2 cellular contexts compared by ENCODE assay signal in the genomic region with DNA sequence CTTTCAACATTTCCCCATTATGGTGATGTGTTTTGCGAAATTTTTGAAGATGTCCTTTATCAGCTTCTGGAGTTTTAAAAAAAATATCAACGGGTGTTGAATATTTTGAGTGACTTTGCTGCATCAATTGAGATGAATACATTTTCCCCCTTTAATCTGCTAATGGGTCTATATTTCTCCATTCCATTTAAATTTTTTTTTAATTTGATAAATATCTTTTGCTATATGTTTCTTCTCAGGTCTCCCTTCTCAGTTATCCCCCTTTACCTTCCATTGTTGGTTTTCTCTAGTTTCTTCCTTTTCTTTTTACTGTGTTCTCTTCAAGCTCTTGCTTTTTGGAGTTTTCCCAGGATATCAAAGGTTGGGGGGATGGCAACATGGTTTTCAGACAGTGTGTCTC.
TF ChIP-seq lines count a peak whose summit lies in the region.

No MANE protein-coding gene starts in this region.

TF ChIP-seq in GM23338, 12 proteins besides CTCF, POLR2A, EP300 and RAD21:
- no peak for TF ChIP-seq NANOG (IDR thresholded peaks at IDR 0.05; ENCODE audit: borderline replicate concordance)
- TF ChIP-seq, protein P1, sequence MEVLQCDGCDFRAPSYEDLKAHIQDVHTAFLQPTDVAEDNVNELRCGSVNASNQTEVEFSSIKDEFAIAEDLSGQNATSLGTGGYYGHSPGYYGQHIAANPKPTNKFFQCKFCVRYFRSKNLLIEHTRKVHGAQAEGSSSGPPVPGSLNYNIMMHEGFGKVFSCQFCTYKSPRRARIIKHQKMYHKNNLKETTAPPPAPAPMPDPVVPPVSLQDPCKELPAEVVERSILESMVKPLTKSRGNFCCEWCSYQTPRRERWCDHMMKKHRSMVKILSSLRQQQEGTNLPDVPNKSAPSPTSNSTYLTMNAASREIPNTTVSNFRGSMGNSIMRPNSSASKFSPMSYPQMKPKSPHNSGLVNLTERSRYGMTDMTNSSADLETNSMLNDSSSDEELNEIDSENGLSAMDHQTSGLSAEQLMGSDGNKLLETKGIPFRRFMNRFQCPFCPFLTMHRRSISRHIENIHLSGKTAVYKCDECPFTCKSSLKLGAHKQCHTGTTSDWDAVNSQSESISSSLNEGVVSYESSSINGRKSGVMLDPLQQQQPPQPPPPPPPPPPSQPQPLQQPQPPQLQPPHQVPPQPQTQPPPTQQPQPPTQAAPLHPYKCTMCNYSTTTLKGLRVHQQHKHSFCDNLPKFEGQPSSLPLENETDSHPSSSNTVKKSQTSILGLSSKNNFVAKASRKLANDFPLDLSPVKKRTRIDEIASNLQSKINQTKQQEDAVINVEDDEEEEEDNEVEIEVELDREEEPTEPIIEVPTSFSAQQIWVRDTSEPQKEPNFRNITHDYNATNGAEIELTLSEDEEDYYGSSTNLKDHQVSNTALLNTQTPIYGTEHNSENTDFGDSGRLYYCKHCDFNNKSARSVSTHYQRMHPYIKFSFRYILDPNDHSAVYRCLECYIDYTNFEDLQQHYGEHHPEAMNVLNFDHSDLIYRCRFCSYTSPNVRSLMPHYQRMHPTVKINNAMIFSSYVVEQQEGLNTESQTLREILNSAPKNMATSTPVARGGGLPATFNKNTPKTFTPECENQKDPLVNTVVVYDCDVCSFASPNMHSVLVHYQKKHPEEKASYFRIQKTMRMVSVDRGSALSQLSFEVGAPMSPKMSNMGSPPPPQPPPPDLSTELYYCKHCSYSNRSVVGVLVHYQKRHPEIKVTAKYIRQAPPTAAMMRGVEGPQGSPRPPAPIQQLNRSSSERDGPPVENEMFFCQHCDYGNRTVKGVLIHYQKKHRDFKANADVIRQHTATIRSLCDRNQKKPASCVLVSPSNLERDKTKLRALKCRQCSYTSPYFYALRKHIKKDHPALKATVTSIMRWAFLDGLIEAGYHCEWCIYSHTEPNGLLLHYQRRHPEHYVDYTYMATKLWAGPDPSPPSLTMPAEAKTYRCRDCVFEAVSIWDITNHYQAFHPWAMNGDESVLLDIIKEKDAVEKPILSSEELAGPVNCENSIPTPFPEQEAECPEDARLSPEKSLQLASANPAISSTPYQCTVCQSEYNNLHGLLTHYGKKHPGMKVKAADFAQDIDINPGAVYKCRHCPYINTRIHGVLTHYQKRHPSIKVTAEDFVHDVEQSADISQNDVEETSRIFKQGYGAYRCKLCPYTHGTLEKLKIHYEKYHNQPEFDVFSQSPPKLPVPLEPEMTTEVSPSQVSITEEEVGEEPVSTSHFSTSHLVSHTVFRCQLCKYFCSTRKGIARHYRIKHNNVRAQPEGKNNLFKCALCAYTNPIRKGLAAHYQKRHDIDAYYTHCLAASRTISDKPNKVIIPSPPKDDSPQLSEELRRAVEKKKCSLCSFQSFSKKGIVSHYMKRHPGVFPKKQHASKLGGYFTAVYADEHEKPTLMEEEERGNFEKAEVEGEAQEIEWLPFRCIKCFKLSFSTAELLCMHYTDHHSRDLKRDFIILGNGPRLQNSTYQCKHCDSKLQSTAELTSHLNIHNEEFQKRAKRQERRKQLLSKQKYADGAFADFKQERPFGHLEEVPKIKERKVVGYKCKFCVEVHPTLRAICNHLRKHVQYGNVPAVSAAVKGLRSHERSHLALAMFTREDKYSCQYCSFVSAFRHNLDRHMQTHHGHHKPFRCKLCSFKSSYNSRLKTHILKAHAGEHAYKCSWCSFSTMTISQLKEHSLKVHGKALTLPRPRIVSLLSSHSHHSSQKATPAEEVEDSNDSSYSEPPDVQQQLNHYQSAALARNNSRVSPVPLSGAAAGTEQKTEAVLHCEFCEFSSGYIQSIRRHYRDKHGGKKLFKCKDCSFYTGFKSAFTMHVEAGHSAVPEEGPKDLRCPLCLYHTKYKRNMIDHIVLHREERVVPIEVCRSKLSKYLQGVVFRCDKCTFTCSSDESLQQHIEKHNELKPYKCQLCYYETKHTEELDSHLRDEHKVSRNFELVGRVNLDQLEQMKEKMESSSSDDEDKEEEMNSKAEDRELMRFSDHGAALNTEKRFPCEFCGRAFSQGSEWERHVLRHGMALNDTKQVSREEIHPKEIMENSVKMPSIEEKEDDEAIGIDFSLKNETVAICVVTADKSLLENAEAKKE (CRISPR knock-in tag; IDR thresholded peaks at IDR 0.05), result no peak
- TF ChIP-seq, protein P2, sequence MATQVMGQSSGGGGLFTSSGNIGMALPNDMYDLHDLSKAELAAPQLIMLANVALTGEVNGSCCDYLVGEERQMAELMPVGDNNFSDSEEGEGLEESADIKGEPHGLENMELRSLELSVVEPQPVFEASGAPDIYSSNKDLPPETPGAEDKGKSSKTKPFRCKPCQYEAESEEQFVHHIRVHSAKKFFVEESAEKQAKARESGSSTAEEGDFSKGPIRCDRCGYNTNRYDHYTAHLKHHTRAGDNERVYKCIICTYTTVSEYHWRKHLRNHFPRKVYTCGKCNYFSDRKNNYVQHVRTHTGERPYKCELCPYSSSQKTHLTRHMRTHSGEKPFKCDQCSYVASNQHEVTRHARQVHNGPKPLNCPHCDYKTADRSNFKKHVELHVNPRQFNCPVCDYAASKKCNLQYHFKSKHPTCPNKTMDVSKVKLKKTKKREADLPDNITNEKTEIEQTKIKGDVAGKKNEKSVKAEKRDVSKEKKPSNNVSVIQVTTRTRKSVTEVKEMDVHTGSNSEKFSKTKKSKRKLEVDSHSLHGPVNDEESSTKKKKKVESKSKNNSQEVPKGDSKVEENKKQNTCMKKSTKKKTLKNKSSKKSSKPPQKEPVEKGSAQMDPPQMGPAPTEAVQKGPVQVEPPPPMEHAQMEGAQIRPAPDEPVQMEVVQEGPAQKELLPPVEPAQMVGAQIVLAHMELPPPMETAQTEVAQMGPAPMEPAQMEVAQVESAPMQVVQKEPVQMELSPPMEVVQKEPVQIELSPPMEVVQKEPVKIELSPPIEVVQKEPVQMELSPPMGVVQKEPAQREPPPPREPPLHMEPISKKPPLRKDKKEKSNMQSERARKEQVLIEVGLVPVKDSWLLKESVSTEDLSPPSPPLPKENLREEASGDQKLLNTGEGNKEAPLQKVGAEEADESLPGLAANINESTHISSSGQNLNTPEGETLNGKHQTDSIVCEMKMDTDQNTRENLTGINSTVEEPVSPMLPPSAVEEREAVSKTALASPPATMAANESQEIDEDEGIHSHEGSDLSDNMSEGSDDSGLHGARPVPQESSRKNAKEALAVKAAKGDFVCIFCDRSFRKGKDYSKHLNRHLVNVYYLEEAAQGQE (IDR thresholded peaks at IDR 0.05; ENCODE audit: unreplicated experiment), result no peak

TF ChIP-seq in SK-N-SH treated with all-trans-retinoic acid at 6 μM for 48 hours, 23 proteins besides CTCF, POLR2A, EP300 and RAD21:
- TF ChIP-seq OSR1 (CRISPR knock-in tag; IDR thresholded peaks at IDR 0.05) (no peak), PPARA (CRISPR knock-in tag; IDR thresholded peaks at IDR 0.05; ENCODE audit: borderline replicate concordance) (no peak), GLIS3 (CRISPR knock-in tag; IDR thresholded peaks at IDR 0.05) (no peak), CSDC2 (CRISPR knock-in tag; IDR thresholded peaks at IDR 0.05) (no peak), ESRRG (CRISPR knock-in tag; IDR thresholded peaks at IDR 0.05) (no peak), SNAI2 (CRISPR knock-in tag; IDR thresholded peaks at IDR 0.05) (no peak), ZFP3 (CRISPR knock-in tag; IDR thresholded peaks at IDR 0.05) (no peak), ZNF70 (CRISPR knock-in tag; IDR thresholded peaks at IDR 0.05) (no peak), ZC3H10 (CRISPR knock-in tag; IDR thresholded peaks at IDR 0.05) (no peak), ARNTL (CRISPR knock-in tag; IDR thresholded peaks at IDR 0.05; ENCODE audit: borderline replicate concordance, low read depth) (no peak), RARB (CRISPR knock-in tag; IDR thresholded peaks at IDR 0.05) (no peak), ZFP30 (CRISPR knock-in tag; IDR thresholded peaks at IDR 0.05) (no peak)
- TF ChIP-seq, protein P3, sequence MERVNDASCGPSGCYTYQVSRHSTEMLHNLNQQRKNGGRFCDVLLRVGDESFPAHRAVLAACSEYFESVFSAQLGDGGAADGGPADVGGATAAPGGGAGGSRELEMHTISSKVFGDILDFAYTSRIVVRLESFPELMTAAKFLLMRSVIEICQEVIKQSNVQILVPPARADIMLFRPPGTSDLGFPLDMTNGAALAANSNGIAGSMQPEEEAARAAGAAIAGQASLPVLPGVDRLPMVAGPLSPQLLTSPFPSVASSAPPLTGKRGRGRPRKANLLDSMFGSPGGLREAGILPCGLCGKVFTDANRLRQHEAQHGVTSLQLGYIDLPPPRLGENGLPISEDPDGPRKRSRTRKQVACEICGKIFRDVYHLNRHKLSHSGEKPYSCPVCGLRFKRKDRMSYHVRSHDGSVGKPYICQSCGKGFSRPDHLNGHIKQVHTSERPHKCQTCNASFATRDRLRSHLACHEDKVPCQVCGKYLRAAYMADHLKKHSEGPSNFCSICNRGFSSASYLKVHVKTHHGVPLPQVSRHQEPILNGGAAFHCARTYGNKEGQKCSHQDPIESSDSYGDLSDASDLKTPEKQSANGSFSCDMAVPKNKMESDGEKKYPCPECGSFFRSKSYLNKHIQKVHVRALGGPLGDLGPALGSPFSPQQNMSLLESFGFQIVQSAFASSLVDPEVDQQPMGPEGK (CRISPR knock-in tag; IDR thresholded peaks at IDR 0.05; ENCODE audit: borderline replicate concordance), result no peak
- TF ChIP-seq, protein P4, sequence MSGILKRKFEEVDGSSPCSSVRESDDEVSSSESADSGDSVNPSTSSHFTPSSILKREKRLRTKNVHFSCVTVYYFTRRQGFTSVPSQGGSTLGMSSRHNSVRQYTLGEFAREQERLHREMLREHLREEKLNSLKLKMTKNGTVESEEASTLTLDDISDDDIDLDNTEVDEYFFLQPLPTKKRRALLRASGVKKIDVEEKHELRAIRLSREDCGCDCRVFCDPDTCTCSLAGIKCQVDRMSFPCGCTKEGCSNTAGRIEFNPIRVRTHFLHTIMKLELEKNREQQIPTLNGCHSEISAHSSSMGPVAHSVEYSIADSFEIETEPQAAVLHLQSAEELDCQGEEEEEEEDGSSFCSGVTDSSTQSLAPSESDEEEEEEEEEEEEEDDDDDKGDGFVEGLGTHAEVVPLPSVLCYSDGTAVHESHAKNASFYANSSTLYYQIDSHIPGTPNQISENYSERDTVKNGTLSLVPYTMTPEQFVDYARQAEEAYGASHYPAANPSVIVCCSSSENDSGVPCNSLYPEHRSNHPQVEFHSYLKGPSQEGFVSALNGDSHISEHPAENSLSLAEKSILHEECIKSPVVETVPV (CRISPR knock-in tag; IDR thresholded peaks at IDR 0.05), result no peak
- TF ChIP-seq, protein P5, sequence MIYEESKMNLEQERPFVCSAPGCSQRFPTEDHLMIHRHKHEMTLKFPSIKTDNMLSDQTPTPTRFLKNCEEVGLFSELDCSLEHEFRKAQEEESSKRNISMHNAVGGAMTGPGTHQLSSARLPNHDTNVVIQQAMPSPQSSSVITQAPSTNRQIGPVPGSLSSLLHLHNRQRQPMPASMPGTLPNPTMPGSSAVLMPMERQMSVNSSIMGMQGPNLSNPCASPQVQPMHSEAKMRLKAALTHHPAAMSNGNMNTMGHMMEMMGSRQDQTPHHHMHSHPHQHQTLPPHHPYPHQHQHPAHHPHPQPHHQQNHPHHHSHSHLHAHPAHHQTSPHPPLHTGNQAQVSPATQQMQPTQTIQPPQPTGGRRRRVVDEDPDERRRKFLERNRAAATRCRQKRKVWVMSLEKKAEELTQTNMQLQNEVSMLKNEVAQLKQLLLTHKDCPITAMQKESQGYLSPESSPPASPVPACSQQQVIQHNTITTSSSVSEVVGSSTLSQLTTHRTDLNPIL (CRISPR knock-in tag; IDR thresholded peaks at IDR 0.05; ENCODE audit: low read depth), result no peak
- TF ChIP-seq, protein P6, sequence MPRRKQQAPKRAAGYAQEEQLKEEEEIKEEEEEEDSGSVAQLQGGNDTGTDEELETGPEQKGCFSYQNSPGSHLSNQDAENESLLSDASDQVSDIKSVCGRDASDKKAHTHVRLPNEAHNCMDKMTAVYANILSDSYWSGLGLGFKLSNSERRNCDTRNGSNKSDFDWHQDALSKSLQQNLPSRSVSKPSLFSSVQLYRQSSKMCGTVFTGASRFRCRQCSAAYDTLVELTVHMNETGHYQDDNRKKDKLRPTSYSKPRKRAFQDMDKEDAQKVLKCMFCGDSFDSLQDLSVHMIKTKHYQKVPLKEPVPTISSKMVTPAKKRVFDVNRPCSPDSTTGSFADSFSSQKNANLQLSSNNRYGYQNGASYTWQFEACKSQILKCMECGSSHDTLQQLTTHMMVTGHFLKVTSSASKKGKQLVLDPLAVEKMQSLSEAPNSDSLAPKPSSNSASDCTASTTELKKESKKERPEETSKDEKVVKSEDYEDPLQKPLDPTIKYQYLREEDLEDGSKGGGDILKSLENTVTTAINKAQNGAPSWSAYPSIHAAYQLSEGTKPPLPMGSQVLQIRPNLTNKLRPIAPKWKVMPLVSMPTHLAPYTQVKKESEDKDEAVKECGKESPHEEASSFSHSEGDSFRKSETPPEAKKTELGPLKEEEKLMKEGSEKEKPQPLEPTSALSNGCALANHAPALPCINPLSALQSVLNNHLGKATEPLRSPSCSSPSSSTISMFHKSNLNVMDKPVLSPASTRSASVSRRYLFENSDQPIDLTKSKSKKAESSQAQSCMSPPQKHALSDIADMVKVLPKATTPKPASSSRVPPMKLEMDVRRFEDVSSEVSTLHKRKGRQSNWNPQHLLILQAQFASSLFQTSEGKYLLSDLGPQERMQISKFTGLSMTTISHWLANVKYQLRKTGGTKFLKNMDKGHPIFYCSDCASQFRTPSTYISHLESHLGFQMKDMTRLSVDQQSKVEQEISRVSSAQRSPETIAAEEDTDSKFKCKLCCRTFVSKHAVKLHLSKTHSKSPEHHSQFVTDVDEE (CRISPR knock-in tag; IDR thresholded peaks at IDR 0.05), result no peak
